Comparison of ENCODE assay signal across 1 cellular context in genomic region chr10:51029172-51029641, GRCh38.
TF ChIP-seq lines count a peak whose summit lies in the region.

No MANE protein-coding gene starts in this region.

TF ChIP-seq in GM23338, 12 proteins besides CTCF, POLR2A, EP300 and RAD21:
- TF ChIP-seq ZNF462 (CRISPR knock-in tag; IDR thresholded peaks at IDR 0.05) (no peak), EZH2 (IDR thresholded peaks at IDR 0.05; ENCODE audit: low read depth, unreplicated experiment) (no peak)
